ENCODE assay signal across 29 cellular contexts in genomic region chr9:20601292-20601691, GRCh38. TPM values are rescaled to one million over a fixed set of nuclear protein-coding genes. Genes with fewer than 3 reads are reported as not detected.
DNase-seq lines count a peak whose midpoint lies in the region; ATAC-seq and TF ChIP-seq lines count a peak whose summit lies in the region.
"Had no signal": no experiment of that assay in that cellular context is flagged by ENCODE, and none has a peak within 500 bp of the region (broad histone marks: within the 10 kb centered on the region; RNA-seq: fewer than 3 reads in every experiment).

No MANE protein-coding gene starts in this region.

- H2AFZ ChIP-seq in Karpas-422 (ENCODE audit: low read length) (no peak overlapping the region), smooth muscle cell (ENCODE audit: low read depth) (no peak overlapping the region)

- no peak for DNase-seq in activated T-cell treated with anti-CD3 and anti-CD28 coated beads, Interleukin-2, amount 50 U/mL, for 24 hours
- DNase-seq in activated T-cell treated with anti-CD3 and anti-CD28 coated beads, Interleukin-2, amount 50 U/mL, for 48 hours: no peak
- DNase-seq in Karpas-422 (no peak), endodermal cell (no peak), smooth muscle cell (lab: John Stamatoyannopoulos, UW; ENCODE audit: unreplicated experiment) (no peak), MG63 (no peak)
- no peak for DNase-seq in activated CD4-positive, CD25-positive, alpha-beta regulatory T cell treated with anti-CD3 and anti-CD28 coated beads, Interleukin-2, amount 50 U/mL, for 72 hours
- DNase-seq: activated CD4-positive, alpha-beta T cell treated with anti-CD3 and anti-CD28 coated beads, Interleukin-2, amount 50 U/mL, for 1 hour; Calu3; DND-41; effector CD8-positive, alpha-beta T cell; glutamatergic neuron; KBM-7; left ventricle myocardium superior; NCI-H1105; NCI-H187; NCI-H2171; NCI-H82; right lobe of liver; SHP77 treated with DMSO at 0.1 percent for 48 hours; stimulated activated CD4-positive, alpha-beta T cell treated with anti-CD3 and anti-CD28 coated beads, Interleukin-12 subunit alpha, Interleukin-12 subunit beta, amount 100 ng/mL, for 4 hours; stimulated activated CD4-positive, alpha-beta T cell treated with anti-CD3 and anti-CD28 coated beads, Interleukin-2, amount 100 ng/mL, for 48 hours; T1000; WERI-Rb-1 had no signal

- H3F3A ChIP-seq in smooth muscle cell (ENCODE audit: low read depth): no peaks in the 10 kb centered on the region

- no peaks in the 10 kb centered on the region for H3K36me3 ChIP-seq in Karpas-422 (ENCODE audit: insufficient read depth, low read length)
- H3K36me3 ChIP-seq in endodermal cell (ENCODE audit: control insufficient read depth, insufficient read depth, low read length): no peaks in the 10 kb centered on the region
- no peaks in the 10 kb centered on the region for H3K36me3 ChIP-seq in smooth muscle cell (ENCODE audit: low read depth)
- H3K36me3 ChIP-seq in MG63: no peaks in the 10 kb centered on the region
- H3K36me3 ChIP-seq: neutrophil, right lobe of liver, WERI-Rb-1 had no signal

- H3K27me3 ChIP-seq in Karpas-422 (ENCODE audit: low read length) (no peaks in the 10 kb centered on the region), endodermal cell (ENCODE audit: control insufficient read depth, insufficient read depth, low read length, poor library complexity, severe bottlenecking) (no peaks in the 10 kb centered on the region), smooth muscle cell (ENCODE audit: low read depth) (no peaks in the 10 kb centered on the region), MG63 (no peaks in the 10 kb centered on the region)
- H3K27me3 ChIP-seq: neutrophil, right lobe of liver had no signal

- H3K79me2 ChIP-seq in Karpas-422 (ENCODE audit: low read length) (no peaks in the 10 kb centered on the region), smooth muscle cell (ENCODE audit: low read depth) (peaks cover 100% of the 10 kb centered on the region)

- peaks cover 7% of the 10 kb centered on the region for H3K36me3 Mint-ChIP-seq in activated T-cell treated with anti-CD3 and anti-CD28 coated beads, Interleukin-2, amount 50 U/mL, for 24 hours (ENCODE audit: low read depth)
- H3K36me3 Mint-ChIP-seq in endodermal cell (ENCODE audit: low read depth): no peaks in the 10 kb centered on the region

- no peaks in the 10 kb centered on the region for H3K9me3 Mint-ChIP-seq in activated T-cell treated with anti-CD3 and anti-CD28 coated beads, Interleukin-2, amount 50 U/mL, for 24 hours
- no peaks in the 10 kb centered on the region for H3K9me3 Mint-ChIP-seq in endodermal cell
- H3K9me3 Mint-ChIP-seq: type B pancreatic cell had no signal

- H3K4me1 ChIP-seq in Karpas-422 (ENCODE audit: low read length): peaks cover 11% of the 10 kb centered on the region
- H3K4me1 ChIP-seq in endodermal cell (ENCODE audit: control insufficient read depth, insufficient read depth, low read length): peaks cover 12% of the 10 kb centered on the region
- H3K4me1 ChIP-seq in smooth muscle cell (ENCODE audit: low read depth): peaks cover 48% of the 10 kb centered on the region
- H3K4me1 ChIP-seq: right lobe of liver had no signal

- peaks cover 78% of the 10 kb centered on the region for H3K4me1 Mint-ChIP-seq in activated T-cell treated with anti-CD3 and anti-CD28 coated beads, Interleukin-2, amount 50 U/mL, for 24 hours (ENCODE audit: low read depth)
- H3K4me1 Mint-ChIP-seq in endodermal cell: peaks cover 25% of the 10 kb centered on the region

- no peak for ATAC-seq in GM18873 (IDR thresholded peaks at IDR 0.05; ENCODE audit: low FRiP score, unreplicated experiment)
- ATAC-seq: left ventricle myocardium superior, right lobe of liver had no signal

- no peak overlapping the region for H3K9ac ChIP-seq in Karpas-422 (ENCODE audit: low read length)
- no peak overlapping the region for H3K9ac ChIP-seq in endodermal cell (ENCODE audit: extremely low read depth, low read length, poor library complexity, severe bottlenecking)
- H3K9ac ChIP-seq in smooth muscle cell (ENCODE audit: low read depth): no peak overlapping the region

- peak overlapping the region; percentile 26 for H3K27ac Mint-ChIP-seq in activated T-cell treated with anti-CD3 and anti-CD28 coated beads, Interleukin-2, amount 50 U/mL, for 24 hours
- no peak overlapping the region for H3K27ac Mint-ChIP-seq in endodermal cell

- H3K4me3 ChIP-seq in Karpas-422 (ENCODE audit: low read length) (no peak overlapping the region), endodermal cell (ENCODE audit: low read length) (no peak overlapping the region), smooth muscle cell (peak overlapping the region; percentile 7), MG63 (no peak overlapping the region)
- H3K4me3 ChIP-seq: coronary artery, right lobe of liver had no signal

- H4K20me1 ChIP-seq in Karpas-422 (ENCODE audit: insufficient read depth, low read depth, low read length): peaks cover 14% of the 10 kb centered on the region; the same call in 1 of the 2 replicates
- peaks cover 28% of the 10 kb centered on the region for H4K20me1 ChIP-seq in smooth muscle cell (ENCODE audit: low read depth)

- 100% methylated on average over 1 of the region's 1 CpG; no CpG with 5 or more reads in 1 of the 2 experiments for WGBS in endodermal cell (ENCODE audit: insufficient coverage in 1 of 2, insufficient read length in 1 of 2), 2 experiments
- WGBS in smooth muscle cell (ENCODE audit: low lambda C conversion rate): 90% methylated on average over 1 of the region's 1 CpG

- H3K4me2 ChIP-seq in Karpas-422 (ENCODE audit: low read depth, low read length, poor library complexity, severe bottlenecking) (peak overlapping the region; percentile 25), smooth muscle cell (peak overlapping the region; percentile 23)

- no peak overlapping the region for H3K27ac ChIP-seq in Karpas-422 (ENCODE audit: low read length)
- peak overlapping the region; percentile 25 for H3K27ac ChIP-seq in endodermal cell (ENCODE audit: low read depth, low read length)
- H3K27ac ChIP-seq in smooth muscle cell (ENCODE audit: low read depth): peak overlapping the region; percentile 30
- H3K27ac ChIP-seq: coronary artery, HL-60, neutrophil, right lobe of liver, WERI-Rb-1 had no signal

- no peaks in the 10 kb centered on the region for H3K9me2 ChIP-seq in Karpas-422 (replicated peaks; ENCODE audit: insufficient read depth, low read length)

- no peaks in the 10 kb centered on the region for H3K27me3 Mint-ChIP-seq in activated T-cell treated with anti-CD3 and anti-CD28 coated beads, Interleukin-2, amount 50 U/mL, for 24 hours
- H3K27me3 Mint-ChIP-seq in endodermal cell (ENCODE audit: insufficient read depth): no peaks in the 10 kb centered on the region
- H3K27me3 Mint-ChIP-seq: type B pancreatic cell had no signal

- TF ChIP-seq CTCF in endodermal cell (conservative IDR thresholded peaks at IDR 0.05) (no peak), smooth muscle cell (IDR thresholded peaks at IDR 0.05; ENCODE audit: borderline replicate concordance, insufficient read depth, poor library complexity, severe bottlenecking) (no peak)

- H3K4me3 Mint-ChIP-seq in activated T-cell treated with anti-CD3 and anti-CD28 coated beads, Interleukin-2, amount 50 U/mL, for 24 hours: no peak overlapping the region
- no peak overlapping the region for H3K4me3 Mint-ChIP-seq in endodermal cell
- H3K4me3 Mint-ChIP-seq: type B pancreatic cell had no signal

- H3K9me3 ChIP-seq in Karpas-422 (ENCODE audit: low read length) (no peaks in the 10 kb centered on the region), endodermal cell (ENCODE audit: control insufficient read depth, low read length) (no peaks in the 10 kb centered on the region), smooth muscle cell (replicated peaks; ENCODE audit: low read depth) (no peaks in the 10 kb centered on the region), MG63 (no peaks in the 10 kb centered on the region)
- H3K9me3 ChIP-seq: neutrophil, right lobe of liver had no signal

RNA-seq across cellular contexts. Expression of gene MLLT3, which starts 21.0 kb away (rescaled TPM):
- 4.0 and 5.8 TPM in 2 replicates for total RNA-seq in Karpas-422 (2014; rRNA removed; shearing (Covaris generic); ENCODE audit: low replicate concordance)
- total RNA-seq in endodermal cell: 10 to 100 TPM in 1 of 2 donors, 1 to 10 TPM in 1; 5.5 to 12.2 TPM
- 53.5 TPM for polyA plus RNA-seq in endodermal cell (2013, experiment 1 of 2)
- 49.5 TPM for polyA plus RNA-seq in endodermal cell (2013, experiment 2 of 2)
- 29.9 and 32.8 TPM in 2 replicates for total RNA-seq in smooth muscle cell
- polyA plus RNA-seq in smooth muscle cell: 16.3 and 21.9 TPM in 2 replicates
- 50.7 and 69.9 TPM in 2 replicates for total RNA-seq in MG63 (2014; rRNA removed; shearing (Covaris generic); ENCODE audit: low replicate concordance)
